Comparison of ENCODE assay signal across 1 cellular context in the genomic region with DNA sequence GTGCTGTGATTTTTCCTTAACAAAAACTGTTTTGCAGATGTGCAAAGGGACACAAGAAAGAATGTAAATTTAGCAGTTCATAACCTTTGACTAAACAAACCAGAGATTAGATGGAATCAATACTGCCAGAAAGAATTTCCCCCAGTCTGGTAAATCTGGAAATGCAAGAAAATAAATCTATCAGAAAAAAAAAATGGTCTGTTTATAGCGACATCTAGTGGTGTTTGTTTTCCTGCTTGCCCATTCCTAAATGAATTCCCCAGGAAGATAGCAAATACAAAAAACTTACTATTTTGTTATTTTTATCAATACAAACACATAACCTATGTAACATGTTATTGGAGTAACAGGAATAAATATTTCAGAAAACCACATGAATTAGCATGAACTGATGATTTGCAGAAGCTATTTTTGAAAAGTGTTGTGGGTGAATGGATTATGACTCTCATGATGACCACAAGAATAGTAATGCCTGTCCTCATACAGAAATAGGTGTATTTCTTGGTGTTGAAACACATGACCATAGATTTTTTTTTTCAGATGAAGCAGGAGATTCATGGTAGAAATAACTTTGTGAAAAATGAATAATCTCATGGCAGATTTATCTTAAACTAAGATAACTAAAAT.
TF ChIP-seq lines count a peak whose summit lies in the region.

No MANE protein-coding gene starts in this region.

TF ChIP-seq in Ishikawa, 13 proteins besides CTCF, POLR2A, EP300 and RAD21 (continued from another document):
- TF ChIP-seq, protein P1, sequence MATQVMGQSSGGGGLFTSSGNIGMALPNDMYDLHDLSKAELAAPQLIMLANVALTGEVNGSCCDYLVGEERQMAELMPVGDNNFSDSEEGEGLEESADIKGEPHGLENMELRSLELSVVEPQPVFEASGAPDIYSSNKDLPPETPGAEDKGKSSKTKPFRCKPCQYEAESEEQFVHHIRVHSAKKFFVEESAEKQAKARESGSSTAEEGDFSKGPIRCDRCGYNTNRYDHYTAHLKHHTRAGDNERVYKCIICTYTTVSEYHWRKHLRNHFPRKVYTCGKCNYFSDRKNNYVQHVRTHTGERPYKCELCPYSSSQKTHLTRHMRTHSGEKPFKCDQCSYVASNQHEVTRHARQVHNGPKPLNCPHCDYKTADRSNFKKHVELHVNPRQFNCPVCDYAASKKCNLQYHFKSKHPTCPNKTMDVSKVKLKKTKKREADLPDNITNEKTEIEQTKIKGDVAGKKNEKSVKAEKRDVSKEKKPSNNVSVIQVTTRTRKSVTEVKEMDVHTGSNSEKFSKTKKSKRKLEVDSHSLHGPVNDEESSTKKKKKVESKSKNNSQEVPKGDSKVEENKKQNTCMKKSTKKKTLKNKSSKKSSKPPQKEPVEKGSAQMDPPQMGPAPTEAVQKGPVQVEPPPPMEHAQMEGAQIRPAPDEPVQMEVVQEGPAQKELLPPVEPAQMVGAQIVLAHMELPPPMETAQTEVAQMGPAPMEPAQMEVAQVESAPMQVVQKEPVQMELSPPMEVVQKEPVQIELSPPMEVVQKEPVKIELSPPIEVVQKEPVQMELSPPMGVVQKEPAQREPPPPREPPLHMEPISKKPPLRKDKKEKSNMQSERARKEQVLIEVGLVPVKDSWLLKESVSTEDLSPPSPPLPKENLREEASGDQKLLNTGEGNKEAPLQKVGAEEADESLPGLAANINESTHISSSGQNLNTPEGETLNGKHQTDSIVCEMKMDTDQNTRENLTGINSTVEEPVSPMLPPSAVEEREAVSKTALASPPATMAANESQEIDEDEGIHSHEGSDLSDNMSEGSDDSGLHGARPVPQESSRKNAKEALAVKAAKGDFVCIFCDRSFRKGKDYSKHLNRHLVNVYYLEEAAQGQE (IDR thresholded peaks at IDR 0.05; ENCODE audit: low read depth) = no peak
- TF ChIP-seq CREB1 (IDR thresholded peaks at IDR 0.05; ENCODE audit: low read depth) (no peak), TCF12 (IDR thresholded peaks at IDR 0.05; ENCODE audit: low read depth) (no peak), TEAD4 (IDR thresholded peaks at IDR 0.05) (no peak), TAF1 (IDR thresholded peaks at IDR 0.05; ENCODE audit: low read depth) (no peak), EGR1 (IDR thresholded peaks at IDR 0.05) (no peak), YY1 (IDR thresholded peaks at IDR 0.05; ENCODE audit: low read depth) (no peak)
- TF ChIP-seq, protein P2, sequence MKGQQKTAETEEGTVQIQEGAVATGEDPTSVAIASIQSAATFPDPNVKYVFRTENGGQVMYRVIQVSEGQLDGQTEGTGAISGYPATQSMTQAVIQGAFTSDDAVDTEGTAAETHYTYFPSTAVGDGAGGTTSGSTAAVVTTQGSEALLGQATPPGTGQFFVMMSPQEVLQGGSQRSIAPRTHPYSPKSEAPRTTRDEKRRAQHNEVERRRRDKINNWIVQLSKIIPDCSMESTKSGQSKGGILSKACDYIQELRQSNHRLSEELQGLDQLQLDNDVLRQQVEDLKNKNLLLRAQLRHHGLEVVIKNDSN (IDR thresholded peaks at IDR 0.05) = no peak
TF ChIP-seq in Ishikawa: peak in this region for 0.
